ENCODE assay signal across 12 cellular contexts in genomic region chr6:100346828-100347227, GRCh38.
DNase-seq lines count a peak whose midpoint lies in the region; ATAC-seq and TF ChIP-seq lines count a peak whose summit lies in the region.
"Had no signal": no experiment of that assay in that cellular context is flagged by ENCODE, and none has a peak within 500 bp of the region (broad histone marks: within the 10 kb centered on the region; RNA-seq: fewer than 3 reads in every experiment).

No MANE protein-coding gene starts in this region.

- no peaks in the 10 kb centered on the region for H4K20me1 ChIP-seq in OCI-LY1 (ENCODE audit: insufficient read depth, low read length)

- H3K4me2 ChIP-seq in OCI-LY1 (ENCODE audit: low read length): peak overlapping the region; percentile 29

- ATAC-seq in GM19463 (IDR thresholded peaks at IDR 0.05; ENCODE audit: unreplicated experiment): peak; percentile 50
- ATAC-seq in right cardiac atrium: no peak
- ATAC-seq: activated T-cell treated with anti-CD3 and anti-CD28 coated beads, Interleukin-2, amount 50 U/mL, for 72 hours had no signal

- H3K9me3 ChIP-seq in OCI-LY1 (ENCODE audit: low read length) (no peaks in the 10 kb centered on the region), right cardiac atrium (ENCODE audit: control insufficient read depth, low read length) (no peaks in the 10 kb centered on the region), testis (no peaks in the 10 kb centered on the region)
- H3K9me3 ChIP-seq: upper lobe of left lung had no signal

- 44% methylated on average over 2 of the region's 2 CpGs for WGBS in right cardiac atrium
- 57 to 71% methylated on average over 2 of the region's 2 CpGs for WGBS in testis, 2 donors

- intact Hi-C loops in right cardiac atrium (cut with DNase I) (no loop called here), testis (cut with DNase I; ENCODE audit: low total_unique reads) (no loop called here)

- H3K4me3 ChIP-seq in OCI-LY1 (ENCODE audit: low read depth, low read length, poor library complexity, severe bottlenecking) (no peak overlapping the region), coronary artery (peak overlapping the region; percentile 23), right cardiac atrium (ENCODE audit: low read length) (no peak overlapping the region), testis (no peak overlapping the region)
- H3K4me3 ChIP-seq: upper lobe of left lung had no signal

- H3K9ac ChIP-seq in OCI-LY1 (ENCODE audit: low read length): no peak overlapping the region

- no peaks in the 10 kb centered on the region for H3K79me2 ChIP-seq in OCI-LY1 (ENCODE audit: insufficient read depth, low read length)

- H3K27ac ChIP-seq in OCI-LY1 (ENCODE audit: low read depth, low read length, poor library complexity, severe bottlenecking): peak overlapping the region; percentile 25
- no peak overlapping the region for H3K27ac ChIP-seq in coronary artery
- H3K27ac ChIP-seq in right cardiac atrium (ENCODE audit: low read length): no peak overlapping the region
- no peak overlapping the region for H3K27ac ChIP-seq in testis
- H3K27ac ChIP-seq: upper lobe of left lung had no signal

- TF ChIP-seq POLR2A in testis (IDR thresholded peaks at IDR 0.05): no peak

- H3F3A ChIP-seq in OCI-LY1 (ENCODE audit: insufficient read depth, low read length): no peaks in the 10 kb centered on the region

- H3K4me1 ChIP-seq in OCI-LY1 (ENCODE audit: insufficient read depth, low read length, severe bottlenecking) (peaks cover 32% of the 10 kb centered on the region), right cardiac atrium (ENCODE audit: control insufficient read depth, insufficient read depth, low read length) (no peaks in the 10 kb centered on the region), testis (no peaks in the 10 kb centered on the region)
- H3K4me1 ChIP-seq: upper lobe of left lung had no signal

- H2AFZ ChIP-seq in OCI-LY1 (ENCODE audit: low read length): peak overlapping the region; percentile 83; the same call in 1 of the 2 replicates

- no peak for TF ChIP-seq CTCF in OCI-LY1 (IDR thresholded peaks at IDR 0.05; ENCODE audit: low read length)
- no peak for TF ChIP-seq CTCF in coronary artery (IDR thresholded peaks at IDR 0.05)
- TF ChIP-seq CTCF in testis (IDR thresholded peaks at IDR 0.05): no peak

- H3K9me2 ChIP-seq in OCI-LY1 (ENCODE audit: low read depth, low read length): no peaks in the 10 kb centered on the region

- no peak for DNase-seq in coronary artery (ENCODE audit: low spot score)
- DNase-seq in smooth muscle cell of the brain vasculature (ENCODE audit: low read depth, low spot score): peak; percentile 36
- no peak for DNase-seq in iPS-NIHi11 (ENCODE audit: low spot score)
- no peak for DNase-seq in NCI-H1417 (lab: John Stamatoyannopoulos, UW)
- no peak for DNase-seq in right cardiac atrium
- DNase-seq in testis: no peak
- DNase-seq: activated T-cell treated with anti-CD3 and anti-CD28 coated beads, Interleukin-2, amount 50 U/mL, for 72 hours; NCI-H1930; retina; upper lobe of left lung had no signal

- H3K36me3 ChIP-seq in OCI-LY1 (ENCODE audit: insufficient read depth, low read length): no peaks in the 10 kb centered on the region
- H3K36me3 ChIP-seq in testis (ENCODE audit: low read depth, missing control alignments): no peaks in the 10 kb centered on the region
- H3K36me3 ChIP-seq: upper lobe of left lung had no signal

- H3K27me3 ChIP-seq in OCI-LY1 (ENCODE audit: insufficient read depth, low read length): no peaks in the 10 kb centered on the region
- H3K27me3 ChIP-seq in right cardiac atrium (ENCODE audit: control insufficient read depth, insufficient read depth): no peaks in the 10 kb centered on the region
- H3K27me3 ChIP-seq in testis: no peaks in the 10 kb centered on the region
- H3K27me3 ChIP-seq: upper lobe of left lung had no signal
